ENCODE assay signal across 21 cellular contexts in the genomic region with DNA sequence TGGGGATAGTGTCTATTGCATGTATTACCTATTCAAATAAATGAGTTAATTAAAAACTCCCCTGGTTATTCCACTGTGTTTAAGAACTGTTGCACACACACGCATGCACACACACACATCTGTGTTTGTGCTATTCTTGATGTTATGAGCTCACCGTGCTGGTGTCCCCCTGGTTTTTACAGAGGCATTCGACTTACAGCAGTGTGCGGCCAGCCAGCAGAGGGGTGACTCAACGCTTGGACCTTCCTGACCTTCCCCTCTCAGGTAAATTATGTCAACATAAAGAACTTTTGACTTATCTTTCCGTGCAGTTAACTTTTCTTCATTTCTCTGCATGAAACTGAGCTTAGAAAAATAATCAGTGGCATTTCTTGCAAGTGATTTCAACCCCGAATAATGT.
"Had no signal": no experiment of that assay in that cellular context is flagged by ENCODE, and none has a peak within 500 bp of the region (broad histone marks: within the 10 kb centered on the region; RNA-seq: fewer than 3 reads in every experiment).

No MANE protein-coding gene starts in this region.

- H3K4me1 ChIP-seq: adrenal gland had no signal

- ATAC-seq: Panc1, Right ventricle myocardium inferior had no signal

- H3K9me3 ChIP-seq: adrenal gland, SK-N-SH had no signal

- H3K27ac ChIP-seq: adrenal gland, KMS-11, VCaP had no signal

- H3K4me1 Mint-ChIP-seq: central memory CD8-positive, alpha-beta T cell had no signal

- H3K4me3 Mint-ChIP-seq: activated CD8-positive, alpha-beta T cell treated with anti-CD3 and anti-CD28 coated beads for 36 hours; activated T-helper 1 cell treated with anti-CD3 and anti-CD28 coated beads, Interleukin-12 subunit alpha, Interleukin-12 subunit beta, Interleukin-2, Interleukin-4 antibody, amounts not matched to agents 30 ng/mL and 10 ng/mL and 1 ng/mL, durations not matched to agents 14 hours and 24 hours and 36 hours; central memory CD8-positive, alpha-beta T cell had no signal

- H3K27me3 Mint-ChIP-seq: activated CD8-positive, alpha-beta T cell treated with anti-CD3 and anti-CD28 coated beads for 36 hours; activated naive CD8-positive, alpha-beta T cell treated with anti-CD3 and anti-CD28 coated beads, Interleukin-2, amount 10 ng/mL, durations not matched to agents 7 days and 5 days; central memory CD8-positive, alpha-beta T cell had no signal

- H3K36me3 ChIP-seq: adrenal gland had no signal

- H3K4me3 ChIP-seq: adrenal gland had no signal

- H3K27me3 ChIP-seq: adrenal gland had no signal

- DNase-seq: activated CD4-positive, CD25-positive, alpha-beta regulatory T cell; activated CD8-positive, alpha-beta memory T cell treated with anti-CD3 and anti-CD28 coated beads, Interleukin-2, amount 50 U/mL, for 4 hours; activated effector memory CD4-positive, alpha-beta T cell treated with Interleukin-2 at 50 U/mL for 16 hours; activated naive CD8-positive, alpha-beta T cell treated with anti-CD3 and anti-CD28 coated beads, Interleukin-2, amount 10 ng/mL, durations not matched to agents 7 days and 5 days; adrenal gland; anterior cingulate cortex; MV-4-11; NCI-H1092 treated with DMSO at 0.1 percent for 48 hours; NCI-H1417 treated with DMSO at 0.1 percent for 48 hours; NCI-H1694 treated with DMSO at 0.1 percent for 48 hours; NK-92 treated with Interleukin-12 subunit alpha and Interleukin-12 subunit beta, amount 100 ng/mL, for 24 hours; OCI-M1; RPMI8226; SK-N-SH had no signal
